In genomic region chr15:69160976-69161877, GRCh38 we compare ENCODE assay signal across 8 cellular contexts. TPM values are rescaled to one million over a fixed set of nuclear protein-coding genes. Genes with fewer than 3 reads are reported as not detected.
DNase-seq lines count a peak whose midpoint lies in the region; ATAC-seq, FAIRE-seq and TF ChIP-seq lines count a peak whose summit lies in the region.

No MANE protein-coding gene starts in this region.

- DNase-seq in DMS 273 (lab: John Stamatoyannopoulos, UW; ENCODE audit: unreplicated experiment), result peak; percentile 57
- no peak for DNase-seq in DMS 273 treated with DMSO at 0.1 percent for 48 hours (lab: John Stamatoyannopoulos, UW)
- DNase-seq in NCI-H1105 treated with DMSO at 0.1 percent for 48 hours (lab: John Stamatoyannopoulos, UW), result peak; percentile 50
- peak; percentile 26 for DNase-seq in activated CD8-positive, alpha-beta memory T cell treated with anti-CD3 and anti-CD28 coated beads, Interleukin-2, amount 50 U/mL, for 4 hours
- DNase-seq in endothelial cell of umbilical vein (ENCODE audit: low read depth, low spot score), result no peak
- peak; percentile 29 for DNase-seq in stomach

- FAIRE-seq in endothelial cell of umbilical vein (lab: Jason Lieb, UNC), result no peak

- H3K4me1 ChIP-seq in endothelial cell of umbilical vein (ENCODE audit: control insufficient read depth, extremely low read depth, insufficient read depth, low read length), result peaks cover 44% of the 10 kb centered on the region
- peaks cover 6% of the 10 kb centered on the region for H3K4me1 ChIP-seq in mesodermal cell (ENCODE audit: control insufficient read depth, insufficient read depth, low read length, poor library complexity, severe bottlenecking)
- H3K4me1 ChIP-seq in stomach, result peaks cover 0 to 33% (median 5%) of the 10 kb centered on the region in 4 donors

- H3K9me3 ChIP-seq in endothelial cell of umbilical vein (replicated peaks; ENCODE audit: control insufficient read depth, insufficient read depth, low read length), result no peaks in the 10 kb centered on the region
- H3K9me3 ChIP-seq in mesodermal cell (ENCODE audit: control insufficient read depth, low read length), result no peaks in the 10 kb centered on the region
- H3K9me3 ChIP-seq in stomach, result no peaks in the 10 kb centered on the region

- 1 to 2% methylated on average over 34 to 51 of the region's 57 CpGs for WGBS in mesodermal cell (ENCODE audit: insufficient coverage in 2 of 2), 2 experiments
- 0 to 2% (median 2%) methylated on average over 35 to 57 of the region's 57 CpGs for WGBS in stomach, 5 donors

- dilution Hi-C loops in endothelial cell of umbilical vein (cut with MboI; ENCODE audit: extremely low pct_ligation_motif_present, low sequenced_read_pairs), result no loop called here

- TF ChIP-seq EP300 in stomach (IDR thresholded peaks at IDR 0.05), result no peak

- peak overlapping the region; percentile 85 for H2AFZ ChIP-seq in endothelial cell of umbilical vein (ENCODE audit: low read depth, low read length)

- H3K27me3 ChIP-seq in endothelial cell of umbilical vein (ENCODE audit: control insufficient read depth in 2 of 2, insufficient read depth in 2 of 2, low read length in 2 of 2) (no peaks in the 10 kb centered on the region), stomach (no peaks in the 10 kb centered on the region)

- H3K36me3 ChIP-seq in endothelial cell of umbilical vein (ENCODE audit: control insufficient read depth in 2 of 2, extremely low read depth in 1 of 2, insufficient read depth in 2 of 2, low read length in 2 of 2) (no peaks in the 10 kb centered on the region), mesodermal cell (ENCODE audit: control insufficient read depth, insufficient read depth, low read length) (no peaks in the 10 kb centered on the region), stomach (no peaks in the 10 kb centered on the region)

- peak in 1 of 2 donors; percentile 33 for TF ChIP-seq CTCF in endothelial cell of umbilical vein (IDR thresholded peaks at IDR 0.05; ENCODE audit: extremely low read depth in 1 of 2, insufficient read depth in 1 of 2, low read depth in 1 of 2, low read length in 2 of 2)
- no peak for TF ChIP-seq CTCF in stomach (IDR thresholded peaks at IDR 0.05)

- peak overlapping the region; percentile 95 for H3K4me2 ChIP-seq in endothelial cell of umbilical vein (ENCODE audit: insufficient read depth, low read length)

- POLR2A ChIA-PET in endothelial cell of umbilical vein (lab: Charles Lee), result interaction anchor here (0.9 to 1.6 kb wide), 6 partner anchors 15 to 138 kb away, joined by 3 to 12 read pairs (median 3); no protein-coding TSS in a partner anchor

- peak overlapping the region; percentile 78 for H3K27ac ChIP-seq in endothelial cell of umbilical vein (ENCODE audit: insufficient read depth, low read depth, low read length)
- H3K27ac ChIP-seq in mesodermal cell (ENCODE audit: low read depth, low read length, severe bottlenecking), result peak overlapping the region; percentile 63
- peak overlapping the region; percentile 81 to 94 (median 84) for H3K27ac ChIP-seq in stomach

- H4K20me1 ChIP-seq in endothelial cell of umbilical vein (replicated peaks; ENCODE audit: control insufficient read depth, extremely low read depth, insufficient read depth, low read length), result peaks cover 6% of the 10 kb centered on the region

- H3K4me3 ChIP-seq in endothelial cell of umbilical vein (replicated peaks in 1 of 3; ENCODE audit: insufficient read depth in 1 of 3, low read depth in 1 of 3, low read length in 3 of 3) (peak overlapping the region; percentile 91 to 99 (median 96)), mesodermal cell (ENCODE audit: extremely low read depth, insufficient read depth, low read length, poor library complexity, severe bottlenecking) (peak overlapping the region; percentile 82), stomach (peak overlapping the region; percentile 82 to 95 (median 92))

- peaks cover 55% of the 10 kb centered on the region for H3K79me2 ChIP-seq in endothelial cell of umbilical vein (ENCODE audit: control insufficient read depth, insufficient read depth, low read length)

- peaks cover 3% of the 10 kb centered on the region for H3K9me1 ChIP-seq in endothelial cell of umbilical vein (replicated peaks; ENCODE audit: control insufficient read depth, extremely low read depth, insufficient read depth, low read length)

- BruUV-seq in endothelial cell of umbilical vein (replicated peaks; lab: Mats Ljungman, UMichigan), result no TSS peak

- TF ChIP-seq POLR2A in endothelial cell of umbilical vein (IDR thresholded peaks at IDR 0.05; ENCODE audit: low read depth, low read length) (no peak), stomach (IDR thresholded peaks at IDR 0.05) (no peak)

- CTCF ChIA-PET in endothelial cell of umbilical vein (lab: Charles Lee), result interaction anchor here (0.7 to 3.9 kb wide), 21 partner anchors 12 to 233 kb away, joined by 3 to 29 read pairs (median 4); no protein-coding TSS in a partner anchor

- no peak for ATAC-seq in GM19035 (IDR thresholded peaks at IDR 0.05; ENCODE audit: unreplicated experiment)

- intact Hi-C loops in endothelial cell of umbilical vein (cut with micrococcal nuclease) (loop anchor here (1.0 to 5.0 kb wide), 7 partner anchors 46 to 254 kb away; partner anchors contain the start of gene KIF23), stomach (cut with DNase I; ENCODE audit: low total_unique reads) (no loop called here)

- peak overlapping the region; percentile 96 for H3K9ac ChIP-seq in endothelial cell of umbilical vein (replicated peaks; ENCODE audit: extremely low read depth, insufficient read depth, low read length)

TF ChIP-seq in endothelial cell of umbilical vein, 7 proteins besides CTCF, POLR2A, EP300 and RAD21:
- TF ChIP-seq EZH2 (IDR thresholded peaks at IDR 0.05; ENCODE audit: borderline replicate concordance, low read depth, low read length, severe bottlenecking) (no peak), MYC (IDR thresholded peaks at IDR 0.05; ENCODE audit: low read depth, low read length) (no peak), JUN (IDR thresholded peaks at IDR 0.05; ENCODE audit: borderline replicate concordance, insufficient read depth, insufficient read length, low read depth) (no peak), FOS (IDR thresholded peaks at IDR 0.05; ENCODE audit: borderline replicate concordance, insufficient read depth, low read length) (no peak), MAX (IDR thresholded peaks at IDR 0.05; ENCODE audit: insufficient read depth, insufficient read length) (no peak), POLR2AphosphoS5 (IDR thresholded peaks at IDR 0.05; ENCODE audit: insufficient read depth, low read depth, low read length) (no peak), GATA2 (IDR thresholded peaks at IDR 0.05; ENCODE audit: insufficient read depth, insufficient read length, low read depth, low read length) (no peak)

RNA-seq across cellular contexts. Expression of gene GLCE, which starts 0.8 kb away (rescaled TPM):
- total RNA-seq in endothelial cell of umbilical vein (79.8 and 86.6 TPM in 2 replicates), stomach (10 to 100 TPM in 4 of 5 donors, 1 to 10 TPM in 1; 5.5 to 50.9 (median 27.2) TPM)
- polyA plus RNA-seq in endothelial cell of umbilical vein (45.4 and 48.1 TPM in 2 replicates), stomach (10 to 100 TPM in 1 of 3 donors, 1 to 10 TPM in 2; 6.1 to 27.5 (median 7.3) TPM)
- 57.1 and 60.9 TPM in 2 replicates for polyA plus RNA-seq in endothelial cell of umbilical vein (2011; cell fraction: cytosol; rRNA removed)
- 53.8 and 63.7 TPM in 2 replicates for polyA plus RNA-seq in endothelial cell of umbilical vein (2011; cell fraction: nucleus; rRNA removed)
- 55.5 and 102 TPM in 2 replicates for polyA plus RNA-seq in endothelial cell of umbilical vein (2012)
- polyA minus RNA-seq in endothelial cell of umbilical vein, result 95.8 and 97.0 TPM in 2 replicates
- 9.9 TPM for polyA minus RNA-seq in endothelial cell of umbilical vein (2011; cell fraction: cytosol; rRNA and poly(A)+ RNA removed)
- 62.0 and 86.7 TPM in 2 replicates for polyA minus RNA-seq in endothelial cell of umbilical vein (2011; cell fraction: nucleus; rRNA and poly(A)+ RNA removed)
- 8.9 TPM for polyA plus RNA-seq in mesodermal cell (2013, experiment 1 of 2)
- 12.2 TPM for polyA plus RNA-seq in mesodermal cell (2013, experiment 2 of 2)

Comparison
In these comparisons a context has a peak if more than half of its experiments do, and no peak if none do; other contexts are left out.
1. DNase-seq: peak in DMS 273 (single experiment), NCI-H1105 treated with DMSO at 0.1 percent for 48 hours (single experiment), activated CD8-positive, alpha-beta memory T cell treated with anti-CD3 and anti-CD28 coated beads, Interleukin-2, amount 50 U/mL, for 4 hours (single experiment) and stomach (single experiment); none in DMS 273 treated with DMSO at 0.1 percent for 48 hours (single experiment) and endothelial cell of umbilical vein (single experiment).
2. Peak in every context shown above with its lines, with median percentiles within 50 percentile points of each other: H3K27ac ChIP-seq and H3K4me3 ChIP-seq.